Comparison of ENCODE assay signal across 12 cellular contexts in the genomic region with DNA sequence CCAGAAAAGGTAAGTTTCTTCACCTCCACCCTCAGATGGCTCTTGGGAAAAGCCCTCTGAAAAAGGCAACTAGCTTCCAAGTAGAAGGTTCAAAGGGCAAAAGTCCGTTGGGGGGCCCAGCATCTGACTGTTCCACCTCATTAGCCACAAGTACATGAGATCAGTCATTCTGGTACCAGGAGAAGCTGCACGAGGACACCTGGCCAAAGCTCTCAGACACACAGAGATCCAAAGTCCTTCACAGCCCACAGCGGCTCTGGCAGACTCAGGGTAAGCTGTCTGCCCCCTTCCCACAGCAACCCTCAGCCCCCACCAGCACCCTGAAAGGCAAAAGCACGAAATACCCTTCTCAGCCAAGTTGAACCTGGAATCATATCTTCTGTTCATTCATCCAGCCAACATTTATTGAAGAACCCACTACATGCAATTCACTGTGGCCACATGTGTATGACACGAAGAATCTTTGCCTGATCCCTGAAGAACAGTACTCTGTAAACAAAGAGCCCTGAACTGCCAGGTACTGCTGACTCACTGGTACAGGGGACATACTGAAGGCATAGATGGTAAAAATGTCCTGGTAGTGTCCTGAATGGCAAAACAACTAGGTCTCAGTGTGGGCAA. TPM values are rescaled to one million over a fixed set of nuclear protein-coding genes. Genes with fewer than 3 reads are reported as not detected.
DNase-seq lines count a peak whose midpoint lies in the region; ATAC-seq and TF ChIP-seq lines count a peak whose summit lies in the region.
"Had no signal": no experiment of that assay in that cellular context is flagged by ENCODE, and none has a peak within 500 bp of the region (broad histone marks: within the 10 kb centered on the region; RNA-seq: fewer than 3 reads in every experiment).

No MANE protein-coding gene starts in this region.

- H3K4me1 ChIP-seq in HUES48 (ENCODE audit: control insufficient read depth, insufficient read depth, low read length) (peaks cover 13% of the 10 kb centered on the region), mesendoderm (ENCODE audit: control insufficient read depth, low read depth, low read length) (peaks cover 7% of the 10 kb centered on the region), upper lobe of right lung (no peaks in the 10 kb centered on the region)

- WGBS in mesendoderm (ENCODE audit: extremely low coverage, insufficient coverage, low lambda C conversion rate), result no CpG with 5 or more reads among the region's 5 CpGs

- H3K79me2 ChIP-seq in mesendoderm (ENCODE audit: control insufficient read depth, insufficient read depth, low read length), result no peaks in the 10 kb centered on the region

- H4K8ac ChIP-seq in mesendoderm (ENCODE audit: low read depth, low read length), result no peak overlapping the region

- H3K27ac ChIP-seq in HUES48 (ENCODE audit: low read depth, low read length), result peak overlapping the region; percentile 8
- peak overlapping the region; percentile 1 for H3K27ac ChIP-seq in mesendoderm (ENCODE audit: low read depth, low read length)
- no peak overlapping the region for H3K27ac ChIP-seq in upper lobe of right lung
- H3K27ac ChIP-seq: C4-2B had no signal

- intact Hi-C loops in posterior vena cava (cut with DNase I), result no loop called here
- intact Hi-C loops in upper lobe of right lung (cut with DNase I), result no loop called here

- DNase-seq in mesendoderm (no peak), posterior vena cava (ENCODE audit: low spot score) (no peak), MV-4-11 (lab: John Stamatoyannopoulos, UW) (no peak), GM03348 (ENCODE audit: low spot score) (no peak), upper lobe of right lung (no peak)
- DNase-seq: activated CD8-positive, alpha-beta memory T cell treated with anti-CD3 and anti-CD28 coated beads, Interleukin-2, amount 10 ng/mL, durations not matched to agents 7 days and 5 days; GDM1; NCI-H2227 treated with DMSO at 0.1 percent for 48 hours had no signal

- H2BK120ac ChIP-seq in mesendoderm (ENCODE audit: low read depth, low read length), result no peak overlapping the region

- H2BK5ac ChIP-seq in mesendoderm (ENCODE audit: low read length), result peak overlapping the region; percentile 2

- peak overlapping the region; percentile 34 for H3K18ac ChIP-seq in mesendoderm (ENCODE audit: low read length)

- no peaks in the 10 kb centered on the region for H3K79me1 ChIP-seq in mesendoderm (ENCODE audit: low read length)

- H3K9me3 ChIP-seq in HUES48 (ENCODE audit: control insufficient read depth, insufficient read depth, low read length), result no peaks in the 10 kb centered on the region
- H3K9me3 ChIP-seq in upper lobe of right lung, result no peaks in the 10 kb centered on the region

- H3K27me3 ChIP-seq in HUES48 (ENCODE audit: control insufficient read depth, insufficient read depth, low read length) (no peaks in the 10 kb centered on the region), mesendoderm (ENCODE audit: insufficient read depth, low read length, poor library complexity) (no peaks in the 10 kb centered on the region), upper lobe of right lung (no peaks in the 10 kb centered on the region)

- H4K5ac ChIP-seq in mesendoderm (ENCODE audit: low read length), result no peak overlapping the region

- H3K9ac ChIP-seq in HUES48 (ENCODE audit: low read depth, low read length) (no peak overlapping the region), mesendoderm (ENCODE audit: low read length) (no peak overlapping the region)

- peak overlapping the region; percentile 75 for H3K4ac ChIP-seq in mesendoderm (ENCODE audit: low read depth, low read length)

- ATAC-seq in GM18870 (IDR thresholded peaks at IDR 0.05; ENCODE audit: unreplicated experiment) (peak; percentile 49), HG02588 (IDR thresholded peaks at IDR 0.05; ENCODE audit: unreplicated experiment) (peak; percentile 60), upper lobe of right lung (no peak)
- ATAC-seq: activated CD8-positive, alpha-beta memory T cell treated with anti-CD3 and anti-CD28 coated beads, Interleukin-2, amount 10 ng/mL, durations not matched to agents 7 days and 5 days had no signal

- peak overlapping the region; percentile 53 for H3K56ac ChIP-seq in mesendoderm (ENCODE audit: low read length)

- H3K4me3 ChIP-seq in HUES48 (ENCODE audit: low read depth, low read length), result no peak overlapping the region
- no peak overlapping the region for H3K4me3 ChIP-seq in mesendoderm (ENCODE audit: low read length)
- no peak overlapping the region for H3K4me3 ChIP-seq in upper lobe of right lung

- no peak for TF ChIP-seq CTCF in upper lobe of right lung (IDR thresholded peaks at IDR 0.05)

- no peak overlapping the region for H2AK5ac ChIP-seq in mesendoderm (ENCODE audit: low read length)

- H3K36me3 ChIP-seq in HUES48 (ENCODE audit: control insufficient read depth, insufficient read depth, low read length) (no peaks in the 10 kb centered on the region), mesendoderm (ENCODE audit: control insufficient read depth, insufficient read depth, low read length) (no peaks in the 10 kb centered on the region), upper lobe of right lung (no peaks in the 10 kb centered on the region)

- no peak overlapping the region for H3K4me2 ChIP-seq in mesendoderm (ENCODE audit: low read length)

- no peak overlapping the region for H3K23ac ChIP-seq in mesendoderm (ENCODE audit: low read length)

- no peak overlapping the region for H2BK15ac ChIP-seq in mesendoderm (replicated peaks; ENCODE audit: low read depth)

RNA-seq across cellular contexts. Expression of a gene that starts 19.0 kb away (rescaled TPM):
- 8.9 TPM for polyA plus RNA-seq in mesendoderm (2013, experiment 1 of 2)
- polyA plus RNA-seq in mesendoderm (2013, experiment 2 of 2), result 8.0 TPM
- total RNA-seq in posterior vena cava, result 10 to 100 TPM; 11.4 to 17.5 TPM
- total RNA-seq in upper lobe of right lung, result 84.4 TPM

RNA-seq across cellular contexts. Expression of a gene that starts 29.7 kb away (rescaled TPM):
- 117 TPM for polyA plus RNA-seq in mesendoderm (2013, experiment 1 of 2)
- polyA plus RNA-seq in mesendoderm (2013, experiment 2 of 2), result 118 TPM
- 10 to 100 TPM; 49.7 to 53.7 TPM for total RNA-seq in posterior vena cava
- total RNA-seq in upper lobe of right lung, result 105 TPM

RNA-seq across cellular contexts. Expression of a gene that starts 33.5 kb away (rescaled TPM):
- polyA plus RNA-seq in mesendoderm (2013, experiment 1 of 2), result 355 TPM
- polyA plus RNA-seq in mesendoderm (2013, experiment 2 of 2), result 362 TPM
- total RNA-seq in posterior vena cava (10 to 100 TPM; 58.5 to 58.9 TPM), upper lobe of right lung (58.4 TPM)

RNA-seq across cellular contexts. Expression of a gene that starts 40.2 kb away (rescaled TPM):
- polyA plus RNA-seq in mesendoderm (2013, experiment 1 of 2), result 188 TPM
- polyA plus RNA-seq in mesendoderm (2013, experiment 2 of 2), result 174 TPM
- total RNA-seq in posterior vena cava, result 100 to 1,000 TPM; 229 to 234 TPM
- 149 TPM for total RNA-seq in upper lobe of right lung
